25 cellular contexts compared by ENCODE assay signal in the genomic region with DNA sequence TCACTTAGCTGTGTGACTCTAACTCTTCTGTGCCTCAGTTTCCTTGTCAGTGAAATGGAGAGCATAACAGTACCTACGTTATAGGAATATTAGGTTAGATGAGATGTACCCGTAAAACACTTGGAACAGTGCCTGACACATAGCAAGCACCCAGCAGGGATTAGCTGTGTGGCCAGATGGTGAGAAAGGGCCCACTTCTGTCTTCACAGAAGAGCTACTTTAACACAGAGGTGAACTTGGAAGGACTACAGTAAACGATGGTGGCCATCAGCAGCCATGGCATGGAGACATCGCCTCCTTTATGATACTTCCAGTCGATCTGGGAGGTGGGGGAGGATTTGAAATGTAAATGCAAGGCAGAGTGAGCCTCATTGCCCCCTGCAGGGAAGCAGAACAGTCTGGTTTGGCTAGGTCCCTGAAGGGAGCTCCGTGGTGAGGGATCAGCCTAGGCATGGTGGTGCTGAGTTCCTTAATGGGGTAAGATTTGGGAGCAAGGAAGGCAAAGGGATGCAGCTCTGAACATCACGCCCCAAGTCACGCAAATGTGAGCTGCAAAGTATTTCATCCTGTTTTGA.
DNase-seq lines count a peak whose midpoint lies in the region; ATAC-seq and TF ChIP-seq lines count a peak whose summit lies in the region.
"Had no signal": no experiment of that assay in that cellular context is flagged by ENCODE, and none has a peak within 500 bp of the region (broad histone marks: within the 10 kb centered on the region; RNA-seq: fewer than 3 reads in every experiment).

No MANE protein-coding gene starts in this region.

- no peak for TF ChIP-seq EP300 in sigmoid colon (IDR thresholded peaks at IDR 0.05)

- TF ChIP-seq CTCF in endothelial cell (IDR thresholded peaks at IDR 0.05; ENCODE audit: unreplicated experiment), result no peak
- no peak for TF ChIP-seq CTCF in sigmoid colon (IDR thresholded peaks at IDR 0.05)

- no peaks in the 10 kb centered on the region for H3K9me3 Mint-ChIP-seq in endothelial cell (ENCODE audit: unreplicated experiment)

- ATAC-seq in HG03045 (IDR thresholded peaks at IDR 0.05; ENCODE audit: unreplicated experiment), result no peak
- no peak for ATAC-seq in GM21529 (IDR thresholded peaks at IDR 0.05; ENCODE audit: unreplicated experiment)
- ATAC-seq: PC-3 had no signal

- H3K27me3 Mint-ChIP-seq in endothelial cell (ENCODE audit: unreplicated experiment), result peaks cover 7% of the 10 kb centered on the region

- DNase-seq in H7 (peak; percentile 60), NCI-H524 treated with DMSO at 0.1 percent for 48 hours (lab: John Stamatoyannopoulos, UW) (peak; percentile 68), endothelial cell (ENCODE audit: low spot score) (no peak), sigmoid colon (peak; percentile 33), medulla oblongata (ENCODE audit: extremely low spot score) (no peak)
- DNase-seq: activated CD4-positive, alpha-beta T cell treated with anti-CD3 and anti-CD28 coated beads, Interleukin-2, amount 50 U/mL, for 1 hour; activated CD8-positive, alpha-beta memory T cell treated with anti-CD3 and anti-CD28 coated beads, Interleukin-2, amount 50 U/mL, for 48 hours; activated effector memory CD4-positive, alpha-beta T cell treated with Interleukin-2 at 50 U/mL for 16 hours; brain microvascular endothelial cell; EL; head of caudate nucleus; islet precursor cell; KBM-7; lower lobe of right lung; NCI-H2081 treated with DMSO at 0.1 percent for 48 hours; NCI-H748 treated with DMSO at 0.1 percent for 48 hours; nucleus accumbens; PC-3; SIG-M5; stimulated activated CD4-positive, alpha-beta T cell treated with anti-CD3 and anti-CD28 coated beads, Interleukin-4, amount 100 ng/mL, for 24 hours; stomach; T-helper 1 cell; upper lobe of left lung had no signal

- H3K36me3 Mint-ChIP-seq in endothelial cell (ENCODE audit: low read depth, unreplicated experiment), result peaks cover 6% of the 10 kb centered on the region

- peak overlapping the region; percentile 16 for H3K27ac Mint-ChIP-seq in endothelial cell (ENCODE audit: unreplicated experiment)

- H3K27ac ChIP-seq in sigmoid colon, result no peak overlapping the region
- H3K27ac ChIP-seq: brain microvascular endothelial cell, lower lobe of right lung, stomach, upper lobe of left lung had no signal

- intact Hi-C loops in sigmoid colon (cut with DNase I), result no loop called here

- H3K9me3 ChIP-seq in sigmoid colon, result no peaks in the 10 kb centered on the region
- H3K9me3 ChIP-seq: lower lobe of right lung, upper lobe of left lung had no signal

- H3K27me3 ChIP-seq in H7 (ENCODE audit: control insufficient read depth, insufficient read depth, low read length), result no peaks in the 10 kb centered on the region
- no peaks in the 10 kb centered on the region for H3K27me3 ChIP-seq in sigmoid colon
- H3K27me3 ChIP-seq: brain microvascular endothelial cell, stomach, upper lobe of left lung had no signal

- no peak for TF ChIP-seq POLR2A in sigmoid colon (IDR thresholded peaks at IDR 0.05)

- H3K4me1 ChIP-seq in sigmoid colon, result no peaks in the 10 kb centered on the region
- H3K4me1 ChIP-seq: lower lobe of right lung, stomach, upper lobe of left lung had no signal

- 86 to 91% methylated on average over 8 of the region's 8 CpGs for WGBS in sigmoid colon, 2 donors

- no peaks in the 10 kb centered on the region for H3K36me3 ChIP-seq in H7 (replicated peaks; ENCODE audit: control insufficient read depth, insufficient read depth, low read length)
- H3K36me3 ChIP-seq in sigmoid colon, result peaks cover 0 to 6% (median 2%) of the 10 kb centered on the region in 4 donors
- H3K36me3 ChIP-seq: brain microvascular endothelial cell had no signal

- H3K4me1 Mint-ChIP-seq in endothelial cell (ENCODE audit: unreplicated experiment), result peaks cover 11% of the 10 kb centered on the region

- H3K4me3 ChIP-seq in H7 (ENCODE audit: insufficient read depth, low read depth, low read length) (no peak overlapping the region), sigmoid colon (no peak overlapping the region)
- H3K4me3 ChIP-seq: lower lobe of right lung, stomach, upper lobe of left lung had no signal

- H3K4me3 Mint-ChIP-seq in endothelial cell (ENCODE audit: unreplicated experiment), result no peak overlapping the region

Comparison
In these comparisons a context has a peak if more than half of its experiments do, and no peak if none do; other contexts are left out.
1. DNase-seq: peak in H7 (single experiment), NCI-H524 treated with DMSO at 0.1 percent for 48 hours (single experiment) and sigmoid colon (single experiment); none in endothelial cell (single experiment) and medulla oblongata (single experiment).